In genomic region chr6:166539011-166539385, GRCh38 we compare ENCODE assay signal across 1 cellular context. TPM values are rescaled to one million over a fixed set of nuclear protein-coding genes. Genes with fewer than 3 reads are reported as not detected.
"Had no signal": no experiment of that assay in that cellular context is flagged by ENCODE, and none has a peak within 500 bp of the region (broad histone marks: within the 10 kb centered on the region; RNA-seq: fewer than 3 reads in every experiment).

No MANE protein-coding gene starts in this region.

RNA-seq across cellular contexts. Expression of gene RAMACL, which starts 47.5 kb away (rescaled TPM):
- total RNA-seq: H7 had no signal
